19 cellular contexts compared by ENCODE assay signal in genomic region chr11:44746894-44747293, GRCh38. TPM values are rescaled to one million over a fixed set of nuclear protein-coding genes. Genes with fewer than 3 reads are reported as not detected.
DNase-seq lines count a peak whose midpoint lies in the region; ATAC-seq and TF ChIP-seq lines count a peak whose summit lies in the region.
"Had no signal": no experiment of that assay in that cellular context is flagged by ENCODE, and none has a peak within 500 bp of the region (broad histone marks: within the 10 kb centered on the region; RNA-seq: fewer than 3 reads in every experiment).

No MANE protein-coding gene starts in this region.

- no peaks in the 10 kb centered on the region for H3K9me3 Mint-ChIP-seq in activated T-helper 17 cell treated with anti-CD3 and anti-CD28 coated beads, Interleukin-2, amount 50 U/mL, for 72 hours
- H3K9me3 Mint-ChIP-seq: activated naive CD4-positive, alpha-beta T cell treated with anti-CD3 and anti-CD28 coated beads, Interleukin-2, amount 50 U/mL, for 72 hours; neural progenitor cell; stimulated activated naive CD8-positive, alpha-beta T cell treated with anti-CD3 and anti-CD28 coated beads, Interleukin-15, Interleukin-2, amounts not matched to agents 100 ng/mL and 50 ng/mL, for 24 hours had no signal

- peaks cover 0 to under 1% of the 10 kb centered on the region in 2 donors for H3K9me3 ChIP-seq in neuronal stem cell (replicated peaks in 1 of 2; ENCODE audit: control insufficient read depth in 2 of 2, insufficient read depth in 1 of 2, low read depth in 1 of 2, low read length in 2 of 2)

- H2AK5ac ChIP-seq in neuronal stem cell (ENCODE audit: low read depth, low read length), result no peak overlapping the region

- no peak overlapping the region for H3K14ac ChIP-seq in neuronal stem cell (ENCODE audit: low read length)

- H3K4me2 ChIP-seq in neuronal stem cell (ENCODE audit: insufficient read depth, low read length, poor library complexity, severe bottlenecking), result no peak overlapping the region
- H3K4me2 ChIP-seq: neural progenitor cell, smooth muscle cell had no signal

- WGBS in neuronal stem cell (ENCODE audit: extremely low coverage in 2 of 2, insufficient read length in 2 of 2, insufficient replicate concordance in 1 of 2), 2 donors, result no CpG with 5 or more reads among the region's 7 CpGs

- CTCF ChIA-PET in HEK293T (lab: Yijun Ruan, JAX), result interaction anchor here (1.0 kb wide), 1 partner anchor 29 kb away, joined by 5 read pairs; no protein-coding TSS in a partner anchor

- peak overlapping the region; percentile 67 for H3K4me3 Mint-ChIP-seq in activated T-helper 17 cell treated with anti-CD3 and anti-CD28 coated beads, Interleukin-2, amount 50 U/mL, for 72 hours
- H3K4me3 Mint-ChIP-seq: neural progenitor cell; stimulated activated naive CD8-positive, alpha-beta T cell treated with anti-CD3 and anti-CD28 coated beads, Interleukin-15, Interleukin-2, amounts not matched to agents 100 ng/mL and 50 ng/mL, for 24 hours had no signal

- H3K4me1 Mint-ChIP-seq in activated T-helper 17 cell treated with anti-CD3 and anti-CD28 coated beads, Interleukin-2, amount 50 U/mL, for 72 hours, result peaks cover 17% of the 10 kb centered on the region

- no peak overlapping the region for H3K4me3 ChIP-seq in neuronal stem cell (ENCODE audit: low read length in 2 of 2)
- H3K4me3 ChIP-seq: neural progenitor cell, smooth muscle cell had no signal

- H3K27me3 Mint-ChIP-seq in activated T-helper 17 cell treated with anti-CD3 and anti-CD28 coated beads, Interleukin-2, amount 50 U/mL, for 72 hours, result no peaks in the 10 kb centered on the region
- H3K27me3 Mint-ChIP-seq: stimulated activated naive CD8-positive, alpha-beta T cell treated with anti-CD3 and anti-CD28 coated beads, Interleukin-15, Interleukin-2, amounts not matched to agents 100 ng/mL and 50 ng/mL, for 24 hours had no signal

- no peaks in the 10 kb centered on the region for H3K36me3 Mint-ChIP-seq in activated T-helper 17 cell treated with anti-CD3 and anti-CD28 coated beads, Interleukin-2, amount 50 U/mL, for 72 hours (ENCODE audit: low read depth)
- H3K36me3 Mint-ChIP-seq: activated naive CD4-positive, alpha-beta T cell treated with anti-CD3 and anti-CD28 coated beads, Interleukin-2, amount 50 U/mL, for 72 hours had no signal

- POLR2A ChIA-PET in HEK293T (lab: Yijun Ruan, JAX), result no interaction called here

- peak overlapping the region; percentile 73 for H3K27ac Mint-ChIP-seq in activated T-helper 17 cell treated with anti-CD3 and anti-CD28 coated beads, Interleukin-2, amount 50 U/mL, for 72 hours
- H3K27ac Mint-ChIP-seq: neural progenitor cell had no signal

- no peak overlapping the region for H2BK12ac ChIP-seq in neuronal stem cell (ENCODE audit: low read length)

- H2BK120ac ChIP-seq in neuronal stem cell (ENCODE audit: low read depth, low read length), result no peak overlapping the region

- no peak overlapping the region for H3K23ac ChIP-seq in neuronal stem cell (ENCODE audit: low read depth, low read length, poor library complexity)

- no peak overlapping the region for H2AFZ ChIP-seq in neuronal stem cell (ENCODE audit: low read length)
- H2AFZ ChIP-seq: neural progenitor cell had no signal

- peaks cover 15% of the 10 kb centered on the region for H3K79me1 ChIP-seq in neuronal stem cell (ENCODE audit: low read depth, low read length)

- peaks cover 9 to 18% of the 10 kb centered on the region in 2 donors for H3K4me1 ChIP-seq in neuronal stem cell (ENCODE audit: control insufficient read depth in 2 of 2, insufficient read depth in 1 of 2, low read depth in 1 of 2, low read length in 2 of 2)

- H3K4ac ChIP-seq in neuronal stem cell (ENCODE audit: low read length), result no peak overlapping the region

- H3K36me3 ChIP-seq in neuronal stem cell (replicated peaks in 1 of 2; ENCODE audit: control insufficient read depth in 2 of 2, insufficient read depth in 2 of 2, low read length in 2 of 2), result peaks cover 3 to 11% of the 10 kb centered on the region in 2 donors
- H3K36me3 ChIP-seq: neural progenitor cell had no signal

- ATAC-seq in activated T-helper 17 cell treated with anti-CD3 and anti-CD28 coated beads, Interleukin-2, amount 50 U/mL, for 72 hours (replicated peaks), result peak; percentile 19
- ATAC-seq in Right ventricle myocardium inferior (peak; percentile 86), HG03139 (IDR thresholded peaks at IDR 0.05; ENCODE audit: unreplicated experiment) (no peak)

- no peak overlapping the region for H2BK15ac ChIP-seq in neuronal stem cell (ENCODE audit: low read length)

- no peak overlapping the region for H3K9ac ChIP-seq in neuronal stem cell (ENCODE audit: low read depth, low read length, poor library complexity)
- H3K9ac ChIP-seq: neural progenitor cell had no signal

- no peak overlapping the region for H4K8ac ChIP-seq in neuronal stem cell (ENCODE audit: low read depth, low read length)

- H3K27ac ChIP-seq in neuronal stem cell (replicated peaks; ENCODE audit: low read length), result no peak overlapping the region
- H3K27ac ChIP-seq: neural progenitor cell had no signal

- H2BK5ac ChIP-seq in neuronal stem cell (ENCODE audit: low read length), result no peak overlapping the region

- H4K91ac ChIP-seq in neuronal stem cell (ENCODE audit: low read depth, low read length, poor library complexity), result no peak overlapping the region

- no peaks in the 10 kb centered on the region for H3K27me3 ChIP-seq in neuronal stem cell (ENCODE audit: control insufficient read depth in 3 of 3, insufficient read depth in 3 of 3, low read depth in 1 of 3, low read length in 3 of 3)
- H3K27me3 ChIP-seq: neural progenitor cell had no signal

- DNase-seq in C1 segment of cervical spinal cord (lab: John Stamatoyannopoulos, UW) (peak in 8 of 14 donors; percentile 14 to 94 (median 57)), Right ventricle myocardium inferior (ENCODE audit: missing footprints) (peak; percentile 78), neuronal stem cell (ENCODE audit: low spot score) (no peak), HEK293T (ENCODE audit: extremely low spot score) (no peak), DMS114 treated with DMSO at 0.1 percent for 48 hours (lab: John Stamatoyannopoulos, UW; ENCODE audit: unreplicated experiment) (no peak), GF-D8 (lab: John Stamatoyannopoulos, UW) (no peak)
- DNase-seq: activated CD4-positive, CD25-positive, alpha-beta regulatory T cell; DMS53; erythroblast; H7; KBM-7; NCI-H1436 treated with DMSO at 0.1 percent for 48 hours had no signal

- H3K18ac ChIP-seq in neuronal stem cell (ENCODE audit: low read length), result peak overlapping the region; percentile 40

- intact Hi-C loops in Right ventricle myocardium inferior (cut with DNase I), result no loop called here

TF ChIP-seq in HEK293T, 16 proteins besides CTCF, POLR2A, EP300 and RAD21:
- TF ChIP-seq FOXM1 (IDR thresholded peaks at IDR 0.05; ENCODE audit: borderline replicate concordance) (no peak), SUZ12 (IDR thresholded peaks at IDR 0.05) (no peak), CTBP1 (IDR thresholded peaks at IDR 0.05; ENCODE audit: borderline replicate concordance) (no peak), NFRKB (IDR thresholded peaks at IDR 0.05) (no peak), L3MBTL2 (conservative IDR thresholded peaks at IDR 0.05) (no peak), HDGF (IDR thresholded peaks at IDR 0.05; ENCODE audit: borderline replicate concordance) (no peak), ELF4 (IDR thresholded peaks at IDR 0.05) (no peak), LEF1 (IDR thresholded peaks at IDR 0.05; ENCODE audit: borderline replicate concordance) (no peak)

RNA-seq across cellular contexts. Expression of gene TSPAN18, which starts 20.1 kb away (rescaled TPM):
- 1 to 10 TPM; 3.3 to 3.9 TPM for total RNA-seq in activated T-helper 17 cell treated with anti-CD3 and anti-CD28 coated beads, Interleukin-2, amount 50 U/mL, for 72 hours
- 115 TPM for total RNA-seq in Right ventricle myocardium inferior
- 144 TPM for polyA plus RNA-seq in neuronal stem cell (2013, experiment 1 of 2)
- polyA plus RNA-seq in neuronal stem cell (2013, experiment 2 of 2), result 146 TPM
- total RNA-seq: NCI-H460 had no signal

Comparison
In these comparisons a context has a peak if more than half of its experiments do, and no peak if none do; other contexts are left out.
1. DNase-seq: peak in C1 segment of cervical spinal cord (8 of 14) and Right ventricle myocardium inferior (single experiment); none in neuronal stem cell (single experiment), HEK293T (single experiment), DMS114 treated with DMSO at 0.1 percent for 48 hours (single experiment) and GF-D8 (single experiment).
2. RNA of gene TSPAN18, which starts 20.1 kb away (total RNA-seq): 115 TPM in Right ventricle myocardium inferior (single experiment); 3.3 to 3.9 TPM in activated T-helper 17 cell treated with anti-CD3 and anti-CD28 coated beads, Interleukin-2, amount 50 U/mL, for 72 hours; every median in the first group is over 10 times any median in the second.